7 cellular contexts compared by ENCODE assay signal in genomic region chr1:156642265-156643185, GRCh38. TPM values are rescaled to one million over a fixed set of nuclear protein-coding genes. Genes with fewer than 3 reads are reported as not detected.
DNase-seq lines count a peak whose midpoint lies in the region; ATAC-seq and TF ChIP-seq lines count a peak whose summit lies in the region.
"Had no signal": no experiment of that assay in that cellular context is flagged by ENCODE, and none has a peak within 500 bp of the region (broad histone marks: within the 10 kb centered on the region; RNA-seq: fewer than 3 reads in every experiment).

No MANE protein-coding gene starts in this region.

- intact Hi-C loops in OCI-LY7 (cut with micrococcal nuclease; ENCODE audit: unreplicated experiment): no loop called here

- no peak for DNase-seq in activated T-cell treated with anti-CD3 and anti-CD28 coated beads, Interleukin-2, amount 50 U/mL, for 4 hours
- no peak for DNase-seq in activated T-cell treated with anti-CD3 and anti-CD28 coated beads, Interleukin-2, amount 50 U/mL, for 1 hour
- DNase-seq in kidney tubule cell (ENCODE audit: low spot score) (peak; percentile 22), type B pancreatic cell (ENCODE audit: extremely low spot score, unreplicated experiment) (no peak), OCI-LY7 (ENCODE audit: low spot score) (no peak), GM20000 (ENCODE audit: low spot score) (no peak)
- DNase-seq: Kasumi-1 had no signal

- H3K79me2 ChIP-seq in OCI-LY7 (ENCODE audit: insufficient read depth, low read depth, low read length): no peaks in the 10 kb centered on the region

- no peaks in the 10 kb centered on the region for H3K36me3 Mint-ChIP-seq in activated T-cell treated with anti-CD3 and anti-CD28 coated beads, Interleukin-2, amount 50 U/mL, for 4 hours (ENCODE audit: insufficient read depth)
- H3K36me3 Mint-ChIP-seq in type B pancreatic cell: no peaks in the 10 kb centered on the region

- H3K27ac Mint-ChIP-seq in type B pancreatic cell: no peak overlapping the region

- H3K27ac ChIP-seq in OCI-LY7 (ENCODE audit: low read depth, low read length, poor library complexity, severe bottlenecking): no peak overlapping the region

- no peak overlapping the region for H3K4me3 ChIP-seq in OCI-LY7 (ENCODE audit: low read depth, low read length, poor library complexity, severe bottlenecking)

- H3K4me2 ChIP-seq in OCI-LY7 (ENCODE audit: low read length): no peak overlapping the region

- no peak for TF ChIP-seq CTCF in type B pancreatic cell (conservative IDR thresholded peaks at IDR 0.05)
- no peak for TF ChIP-seq CTCF in OCI-LY7 (conservative IDR thresholded peaks at IDR 0.05; ENCODE audit: low read length)
- no peak for TF ChIP-seq CTCF in GM20000 (IDR thresholded peaks at IDR 0.05; ENCODE audit: extremely low read depth, missing control alignments)

- H3K27me3 Mint-ChIP-seq in activated T-cell treated with anti-CD3 and anti-CD28 coated beads, Interleukin-2, amount 50 U/mL, for 4 hours (ENCODE audit: low read depth): peaks cover 87% of the 10 kb centered on the region
- peaks cover 89% of the 10 kb centered on the region for H3K27me3 Mint-ChIP-seq in type B pancreatic cell

- no peaks in the 10 kb centered on the region for H3K4me1 ChIP-seq in OCI-LY7 (ENCODE audit: insufficient read depth, low read length, poor library complexity, severe bottlenecking)

- BruUV-seq in OCI-LY7 (replicated peaks; lab: Mats Ljungman, UMichigan): no TSS peak

- peak overlapping the region; percentile 15 for H3K4me3 Mint-ChIP-seq in activated T-cell treated with anti-CD3 and anti-CD28 coated beads, Interleukin-2, amount 50 U/mL, for 4 hours
- H3K4me3 Mint-ChIP-seq in type B pancreatic cell: peak overlapping the region; percentile 82

- H3K4me1 Mint-ChIP-seq in activated T-cell treated with anti-CD3 and anti-CD28 coated beads, Interleukin-2, amount 50 U/mL, for 4 hours (ENCODE audit: low read depth): peaks cover 25% of the 10 kb centered on the region
- H3K4me1 Mint-ChIP-seq in type B pancreatic cell (ENCODE audit: unreplicated experiment): peaks cover 5% of the 10 kb centered on the region

- CTCF ChIA-PET in OCI-LY7 (lab: Charles Lee; ENCODE audit: unreplicated experiment): no interaction called here

- H3K9me3 Mint-ChIP-seq in activated T-cell treated with anti-CD3 and anti-CD28 coated beads, Interleukin-2, amount 50 U/mL, for 4 hours: no peaks in the 10 kb centered on the region
- H3K9me3 Mint-ChIP-seq in type B pancreatic cell: no peaks in the 10 kb centered on the region

- no peak overlapping the region for H2AFZ ChIP-seq in OCI-LY7 (ENCODE audit: low read length)

- H3K9me3 ChIP-seq in OCI-LY7 (ENCODE audit: low read length): no peaks in the 10 kb centered on the region

- H4K20me1 ChIP-seq in OCI-LY7 (ENCODE audit: insufficient read depth, low read length): no peaks in the 10 kb centered on the region

- POLR2A ChIA-PET in OCI-LY7 (lab: Charles Lee): no interaction called here

- ATAC-seq in activated T-cell treated with anti-CD3 and anti-CD28 coated beads, Interleukin-2, amount 50 U/mL, for 4 hours: peak; percentile 31

- no peaks in the 10 kb centered on the region for H3K9me2 ChIP-seq in OCI-LY7 (ENCODE audit: insufficient read depth, low read length)

- no peaks in the 10 kb centered on the region for H3K36me3 ChIP-seq in OCI-LY7 (ENCODE audit: insufficient read depth, low read length)

RNA-seq across cellular contexts. Expression of gene BCAN, which starts 0.6 kb away (rescaled TPM):
- not detected for total RNA-seq in activated T-cell treated with anti-CD3 and anti-CD28 coated beads, Interleukin-2, amount 50 U/mL, for 4 hours
- total RNA-seq in type B pancreatic cell (ENCODE audit: low replicate concordance) (12.6 TPM in 1 of 2 replicates, not detected in the other), OCI-LY7 (2022) (not detected in 2 replicates)
- 0.44 TPM in 1 of 2 replicates, not detected in the other for total RNA-seq in OCI-LY7 (2014; rRNA removed; shearing (Covaris generic))

RNA-seq across cellular contexts. Expression of gene HAPLN2, which starts 23.3 kb away (rescaled TPM):
- not detected for total RNA-seq in activated T-cell treated with anti-CD3 and anti-CD28 coated beads, Interleukin-2, amount 50 U/mL, for 4 hours
- total RNA-seq in type B pancreatic cell (ENCODE audit: low replicate concordance) (not detected in 2 replicates), OCI-LY7 (2022) (1.1 and 1.4 TPM in 2 replicates)
- 0.41 and 0.62 TPM in 2 replicates for total RNA-seq in OCI-LY7 (2014; rRNA removed; shearing (Covaris generic))

RNA-seq across cellular contexts. Expression of gene NES, which starts 34.7 kb away (rescaled TPM):
- under 1 TPM; 0.05 to 0.13 (median 0.05) TPM for total RNA-seq in activated T-cell treated with anti-CD3 and anti-CD28 coated beads, Interleukin-2, amount 50 U/mL, for 4 hours
- total RNA-seq in type B pancreatic cell (ENCODE audit: low replicate concordance) (8.1 and 125 TPM in 2 replicates), OCI-LY7 (2022) (not detected in 2 replicates)
- not detected in 2 replicates for total RNA-seq in OCI-LY7 (2014; rRNA removed; shearing (Covaris generic))

RNA-seq across cellular contexts. Expression of gene GPATCH4, which starts 41.2 kb away (rescaled TPM):
- 100 to 1,000 TPM; 171 to 190 (median 174) TPM for total RNA-seq in activated T-cell treated with anti-CD3 and anti-CD28 coated beads, Interleukin-2, amount 50 U/mL, for 4 hours
- total RNA-seq in type B pancreatic cell (ENCODE audit: low replicate concordance) (22.4 and 30.7 TPM in 2 replicates), OCI-LY7 (2022) (38.5 and 51.6 TPM in 2 replicates)
- total RNA-seq in OCI-LY7 (2014; rRNA removed; shearing (Covaris generic)): 33.3 and 40.9 TPM in 2 replicates

RNA-seq across cellular contexts. Expression of gene NAXE, which starts 50.9 kb away (rescaled TPM):
- total RNA-seq in activated T-cell treated with anti-CD3 and anti-CD28 coated beads, Interleukin-2, amount 50 U/mL, for 4 hours: 100 to 1,000 TPM in 1 of 3 donors, 10 to 100 TPM in 2; 80.3 to 102 (median 83.7) TPM
- total RNA-seq in type B pancreatic cell (ENCODE audit: low replicate concordance) (86.3 and 98.4 TPM in 2 replicates), OCI-LY7 (2022) (56.1 and 61.1 TPM in 2 replicates)
- total RNA-seq in OCI-LY7 (2014; rRNA removed; shearing (Covaris generic)): 71.6 and 81.5 TPM in 2 replicates
